17 cellular contexts compared by ENCODE assay signal in genomic region chrX:19443886-19444530, GRCh38.
DNase-seq lines count a peak whose midpoint lies in the region; ATAC-seq, FAIRE-seq and TF ChIP-seq lines count a peak whose summit lies in the region.
"Had no signal": no experiment of that assay in that cellular context is flagged by ENCODE, and none has a peak within 500 bp of the region (broad histone marks: within the 10 kb centered on the region; RNA-seq: fewer than 3 reads in every experiment).

No MANE protein-coding gene starts in this region.

- DNase-seq in DMS53 (lab: John Stamatoyannopoulos, UW) (peak; percentile 2), DMS53 treated with DMSO at 0.1 percent for 48 hours (lab: John Stamatoyannopoulos, UW; ENCODE audit: unreplicated experiment) (no peak), HT1080 (ENCODE audit: low read depth) (peak; percentile 12), cerebellum (ENCODE audit: low spot score) (peak; percentile 54), HFFc6 (no peak), right atrium auricular region (ENCODE audit: low spot score) (no peak)
- DNase-seq: 8988T; ACHN; CD4-positive, CD25-positive, alpha-beta regulatory T cell; HCEC 1CT; IMR-90; KBM-7 had no signal

- TF ChIP-seq CTCF in HFFc6 (IDR thresholded peaks at IDR 0.05) (no peak), right atrium auricular region (IDR thresholded peaks at IDR 0.05) (no peak)

- H3K9me3 Mint-ChIP-seq in HFFc6: no peaks in the 10 kb centered on the region
- H3K9me3 Mint-ChIP-seq: CD4-positive, CD25-positive, alpha-beta regulatory T cell had no signal

- no peaks in the 10 kb centered on the region for H3K36me3 ChIP-seq in right atrium auricular region
- H3K36me3 ChIP-seq: BLaER1 treated with 17β-estradiol and CSF1 and Interleukin-3, amounts not matched to agents 10 nM and 100 nM had no signal

- peaks cover 8% of the 10 kb centered on the region for H3K27me3 Mint-ChIP-seq in HFFc6 (ENCODE audit: insufficient read depth)
- H3K27me3 Mint-ChIP-seq: CD4-positive, CD25-positive, alpha-beta regulatory T cell had no signal

- H3K36me3 Mint-ChIP-seq in HFFc6 (ENCODE audit: low read depth): no peaks in the 10 kb centered on the region
- H3K36me3 Mint-ChIP-seq: CD4-positive, CD25-positive, alpha-beta regulatory T cell had no signal

- H3K4me3 ChIP-seq in right atrium auricular region: no peak overlapping the region
- H3K4me3 ChIP-seq: BLaER1 treated with 17β-estradiol and CSF1 and Interleukin-3, amounts not matched to agents 10 nM and 100 nM had no signal

- H3K4me3 Mint-ChIP-seq in HFFc6: no peak overlapping the region
- H3K4me3 Mint-ChIP-seq: CD4-positive, CD25-positive, alpha-beta regulatory T cell had no signal

- no peaks in the 10 kb centered on the region for H3K4me1 Mint-ChIP-seq in HFFc6 (ENCODE audit: low read depth)
- H3K4me1 Mint-ChIP-seq: CD4-positive, CD25-positive, alpha-beta regulatory T cell had no signal

- peak; percentile 55 for FAIRE-seq in islet of Langerhans (lab: Jason Lieb, UNC)
- FAIRE-seq: G401.6, GM12891 had no signal

- no peaks in the 10 kb centered on the region for H3K9me3 ChIP-seq in right atrium auricular region
- H3K9me3 ChIP-seq: BLaER1 treated with 17β-estradiol and CSF1 and Interleukin-3, amounts not matched to agents 10 nM and 100 nM had no signal

- no peak for ATAC-seq in HG03039 (IDR thresholded peaks at IDR 0.05; ENCODE audit: unreplicated experiment)

- no peaks in the 10 kb centered on the region for H3K27me3 ChIP-seq in right atrium auricular region
- H3K27me3 ChIP-seq: BLaER1 treated with 17β-estradiol and CSF1 and Interleukin-3, amounts not matched to agents 10 nM and 100 nM had no signal

- H3K27ac Mint-ChIP-seq in HFFc6: no peak overlapping the region
- H3K27ac Mint-ChIP-seq: CD4-positive, CD25-positive, alpha-beta regulatory T cell had no signal

- no peak overlapping the region for H3K27ac ChIP-seq in right atrium auricular region
- H3K27ac ChIP-seq: BLaER1 treated with 17β-estradiol and CSF1 and Interleukin-3, amounts not matched to agents 10 nM and 100 nM had no signal

- H3K4me1 ChIP-seq in right atrium auricular region: no peaks in the 10 kb centered on the region

Comparison
In these comparisons a context has a peak if more than half of its experiments do, and no peak if none do; other contexts are left out.
1. DNase-seq: peak in DMS53 (single experiment), HT1080 (single experiment) and cerebellum (single experiment); none in DMS53 treated with DMSO at 0.1 percent for 48 hours (single experiment), HFFc6 (single experiment) and right atrium auricular region (single experiment).